33 cellular contexts compared by ENCODE assay signal in the genomic region with DNA sequence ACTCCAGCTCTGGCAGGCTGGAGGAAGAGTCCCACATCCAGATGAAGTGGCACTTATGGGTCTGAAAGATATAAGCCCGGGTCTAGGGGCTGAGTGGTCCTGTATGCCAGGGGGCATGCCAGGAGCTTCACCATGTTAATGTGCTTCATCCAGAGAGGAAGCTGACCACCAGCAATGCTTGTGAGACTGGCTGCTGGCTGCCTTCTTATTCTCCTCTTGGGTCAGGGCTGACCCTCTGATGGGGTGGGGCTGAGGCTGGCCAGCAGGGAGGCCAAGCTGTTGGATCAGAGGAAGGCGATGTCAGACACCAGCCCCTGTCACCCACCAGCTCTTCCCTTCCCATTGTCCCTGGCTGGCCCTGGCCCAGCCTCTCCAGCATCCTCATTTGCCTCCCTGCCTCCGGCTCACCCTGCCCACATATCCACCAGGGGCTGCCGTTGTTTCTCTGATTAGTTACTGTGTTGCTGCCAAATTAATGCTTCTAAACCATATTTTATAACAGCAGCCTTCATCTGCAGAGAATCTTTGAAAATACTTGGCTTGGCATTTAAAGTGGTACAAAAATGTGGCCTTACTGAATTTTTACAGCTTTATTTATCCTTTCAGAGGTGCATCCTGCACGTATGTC. TPM values are rescaled to one million over a fixed set of nuclear protein-coding genes. Genes with fewer than 3 reads are reported as not detected.
DNase-seq lines count a peak whose midpoint lies in the region; ATAC-seq, FAIRE-seq and TF ChIP-seq lines count a peak whose summit lies in the region.
"Had no signal": no experiment of that assay in that cellular context is flagged by ENCODE, and none has a peak within 500 bp of the region (broad histone marks: within the 10 kb centered on the region; RNA-seq: fewer than 3 reads in every experiment).

No MANE protein-coding gene starts in this region.

- no peaks in the 10 kb centered on the region; a peak in 1 of 4 replicates for H3K4me1 ChIP-seq in SK-N-SH (ENCODE audit: control insufficient read depth in 1 of 2, insufficient read depth in 2 of 2, low read depth in 1 of 2, low read length in 1 of 2)
- peaks cover 4 to 48% (median 35%) of the 10 kb centered on the region in 10 experiments; a peak in 16 of 20 replicates for H3K4me1 ChIP-seq in BLaER1 treated with 17β-estradiol and CSF1 and Interleukin-3, amounts not matched to agents 10 nM and 100 nM
- H3K4me1 ChIP-seq in OCI-LY3 (ENCODE audit: low read length): peaks cover 18% of the 10 kb centered on the region
- peaks cover 11% of the 10 kb centered on the region for H3K4me1 ChIP-seq in endodermal cell (ENCODE audit: control insufficient read depth, insufficient read depth, low read length)
- H3K4me1 ChIP-seq: upper lobe of left lung had no signal

- H3K9ac ChIP-seq in SK-N-SH (no peak overlapping the region), OCI-LY3 (ENCODE audit: low read length) (no peak overlapping the region), endodermal cell (ENCODE audit: extremely low read depth, low read length, poor library complexity, severe bottlenecking) (no peak overlapping the region)
- peak overlapping the region in 2 of 11 experiments; percentile 7 to 8; a peak in 4 of 22 replicates for H3K9ac ChIP-seq in BLaER1 treated with 17β-estradiol and CSF1 and Interleukin-3, amounts not matched to agents 10 nM and 100 nM

- FAIRE-seq in RCC 7860 (lab: Jason Lieb, UNC): no peak
- FAIRE-seq: G401.6, GM18507 had no signal

- H3K4me3 ChIP-seq in SK-N-SH (ENCODE audit: low read depth in 2 of 2, low read length in 1 of 2) (no peak overlapping the region), OCI-LY3 (ENCODE audit: low read length) (no peak overlapping the region), endodermal cell (ENCODE audit: low read length) (no peak overlapping the region)
- H3K4me3 ChIP-seq in BLaER1 treated with 17β-estradiol and CSF1 and Interleukin-3, amounts not matched to agents 10 nM and 100 nM: no peak overlapping the region
- H3K4me3 ChIP-seq: upper lobe of left lung had no signal

- H3K4me2 ChIP-seq in SK-N-SH (no peak overlapping the region), OCI-LY3 (ENCODE audit: low read length) (no peak overlapping the region)
- H3K4me2 ChIP-seq in BLaER1 treated with 17β-estradiol and CSF1 and Interleukin-3, amounts not matched to agents 10 nM and 100 nM: peak overlapping the region in 7 of 11 experiments; percentile 32 to 71 (median 63); a peak in 10 of 22 replicates

- 74% methylated on average over 5 of the region's 5 CpGs for WGBS in SK-N-SH (ENCODE audit: low lambda C conversion rate)
- 91 to 96% methylated on average over 5 of the region's 5 CpGs for WGBS in endodermal cell (ENCODE audit: insufficient coverage in 1 of 2, insufficient read length in 1 of 2), 2 experiments

- H3F3A ChIP-seq in SK-N-SH (replicated peaks; ENCODE audit: insufficient read depth): no peaks in the 10 kb centered on the region

- TF ChIP-seq CTCF in SK-N-SH (IDR thresholded peaks at IDR 0.05): no peak
- TF ChIP-seq CTCF in OCI-LY3 (IDR thresholded peaks at IDR 0.05; ENCODE audit: low read depth, low read length): peak; percentile 24
- TF ChIP-seq CTCF in endodermal cell (conservative IDR thresholded peaks at IDR 0.05): no peak

- H3K9me2 ChIP-seq in SK-N-SH: no peaks in the 10 kb centered on the region

- H2AFZ ChIP-seq in SK-N-SH (ENCODE audit: low read depth) (no peak overlapping the region), OCI-LY3 (ENCODE audit: low read depth, low read length) (no peak overlapping the region)

- H3K4me1 Mint-ChIP-seq in endodermal cell: peaks cover 9% of the 10 kb centered on the region

- CTCF ChIA-PET in SK-N-SH (lab: Yijun Ruan, JAX): interaction anchor here (0.7 to 2.4 kb wide), 5 partner anchors 8 to 847 kb away, joined by 3 to 20 read pairs (median 4); no protein-coding TSS in a partner anchor

- TF ChIP-seq RAD21 in SK-N-SH (IDR thresholded peaks at IDR 0.05; ENCODE audit: low read length): 0 out of 2 replicates have a peak, but pooled peaks have one; percentile 13

- H3K27ac Mint-ChIP-seq in endodermal cell: no peak overlapping the region
- H3K27ac Mint-ChIP-seq: HFFc6 had no signal

- peaks cover 5% of the 10 kb centered on the region for H3K9me3 ChIP-seq in SK-N-SH
- peaks cover 0 to 18% (median 15%) of the 10 kb centered on the region in 11 experiments; a peak in 19 of 22 replicates for H3K9me3 ChIP-seq in BLaER1 treated with 17β-estradiol and CSF1 and Interleukin-3, amounts not matched to agents 10 nM and 100 nM (replicated peaks in 1 of 11)
- H3K9me3 ChIP-seq in OCI-LY3 (ENCODE audit: insufficient read depth, low read length): no peaks in the 10 kb centered on the region
- H3K9me3 ChIP-seq in endodermal cell (ENCODE audit: control insufficient read depth, low read length): no peaks in the 10 kb centered on the region
- H3K9me3 ChIP-seq: upper lobe of left lung had no signal

- H3K27ac ChIP-seq in SK-N-SH (ENCODE audit: low read depth in 2 of 2, low read length in 1 of 2): no peak overlapping the region
- H3K27ac ChIP-seq in BLaER1 treated with 17β-estradiol and CSF1 and Interleukin-3, amounts not matched to agents 10 nM and 100 nM: peak overlapping the region in 9 of 11 experiments; percentile 9 to 66 (median 38); a peak in 14 of 22 replicates
- no peak overlapping the region for H3K27ac ChIP-seq in OCI-LY3 (ENCODE audit: low read length)
- no peak overlapping the region for H3K27ac ChIP-seq in endodermal cell (ENCODE audit: low read depth, low read length)
- H3K27ac ChIP-seq: upper lobe of left lung, WERI-Rb-1 had no signal

- no peak for DNase-seq in SK-N-SH
- DNase-seq in endodermal cell: peak; percentile 38
- DNase-seq in RCC 7860 (ENCODE audit: low spot score): no peak
- DNase-seq in SIG-M5 (lab: John Stamatoyannopoulos, UW): no peak
- DNase-seq: activated CD4-positive, alpha-beta T cell treated with anti-CD3 and anti-CD28 coated beads, Interleukin-2, amount 10 ng/mL, durations not matched to agents 24 days and 14 days; Calu3; caudate nucleus; cortex of kidney; DMS79; effector memory CD4-positive, alpha-beta T cell; GOT3; HFFc6; hippocampal formation; left colon; mammary epithelial cell; NCI-H1092; NCI-H187; NCI-H2171; stimulated activated CD4-positive, alpha-beta T cell treated with anti-CD3 and anti-CD28 coated beads, Interleukin-4, amount 100 ng/mL, for 24 hours; upper lobe of left lung; WERI-Rb-1 had no signal

- no peak for TF ChIP-seq EP300 in SK-N-SH (IDR thresholded peaks at IDR 0.05; ENCODE audit: borderline replicate concordance in 1 of 2, low read depth in 1 of 2, low read length in 1 of 2)

- H3K36me3 ChIP-seq in SK-N-SH (replicated peaks in 1 of 2; ENCODE audit: control insufficient read depth in 1 of 2, insufficient read depth in 2 of 2, low read length in 1 of 2) (no peaks in the 10 kb centered on the region), OCI-LY3 (replicated peaks; ENCODE audit: low read depth, low read length) (no peaks in the 10 kb centered on the region), endodermal cell (ENCODE audit: control insufficient read depth, insufficient read depth, low read length) (no peaks in the 10 kb centered on the region)
- no peaks in the 10 kb centered on the region for H3K36me3 ChIP-seq in BLaER1 treated with 17β-estradiol and CSF1 and Interleukin-3, amounts not matched to agents 10 nM and 100 nM
- H3K36me3 ChIP-seq: upper lobe of left lung, WERI-Rb-1 had no signal

- peaks cover 4% of the 10 kb centered on the region for H3K9me3 Mint-ChIP-seq in endodermal cell
- H3K9me3 Mint-ChIP-seq: IgD-negative memory B cell; natural killer cell treated with Interleukin-12 subunit alpha and Interleukin-12 subunit beta and Interleukin-15 and Interleukin-18, amount 100 ng/mL, for 72 hours had no signal

- H3K27me3 ChIP-seq in SK-N-SH (ENCODE audit: insufficient read depth) (no peaks in the 10 kb centered on the region), OCI-LY3 (ENCODE audit: low read depth, low read length) (peaks cover 6% of the 10 kb centered on the region; the same call in 1 of the 2 replicates), endodermal cell (ENCODE audit: control insufficient read depth, insufficient read depth, low read length, poor library complexity, severe bottlenecking) (no peaks in the 10 kb centered on the region)
- H3K27me3 ChIP-seq in BLaER1 treated with 17β-estradiol and CSF1 and Interleukin-3, amounts not matched to agents 10 nM and 100 nM: no peaks in the 10 kb centered on the region
- H3K27me3 ChIP-seq: upper lobe of left lung had no signal

- H3K27me3 Mint-ChIP-seq in endodermal cell (ENCODE audit: insufficient read depth): peaks cover 2% of the 10 kb centered on the region
- H3K27me3 Mint-ChIP-seq: IgD-negative memory B cell; natural killer cell treated with Interleukin-12 subunit alpha and Interleukin-12 subunit beta and Interleukin-15 and Interleukin-18, amount 100 ng/mL, for 72 hours had no signal

- H3K79me2 ChIP-seq in SK-N-SH (ENCODE audit: insufficient read depth): no peaks in the 10 kb centered on the region
- H3K79me2 ChIP-seq in OCI-LY3 (ENCODE audit: low read length): no peaks in the 10 kb centered on the region

- no peak for ATAC-seq in SK-N-SH treated with all-trans-retinoic acid at 6 μM for 48 hours
- no peak for ATAC-seq in HG03521 (IDR thresholded peaks at IDR 0.05; ENCODE audit: unreplicated experiment)
- ATAC-seq: left colon, Right ventricle myocardium inferior had no signal

- H4K20me1 ChIP-seq in SK-N-SH (ENCODE audit: insufficient read depth) (no peaks in the 10 kb centered on the region), OCI-LY3 (ENCODE audit: insufficient read depth, low read length) (no peaks in the 10 kb centered on the region)
- no peaks in the 10 kb centered on the region for H4K20me1 ChIP-seq in BLaER1 treated with 17β-estradiol and CSF1 and Interleukin-3, amounts not matched to agents 10 nM and 100 nM

- no peak overlapping the region for H3K4me3 Mint-ChIP-seq in endodermal cell
- H3K4me3 Mint-ChIP-seq: activated CD4-positive, alpha-beta T cell treated with anti-CD3 and anti-CD28 coated beads, Interleukin-2, amount 10 ng/mL, durations not matched to agents 24 days and 14 days; HFFc6; IgD-negative memory B cell; natural killer cell treated with Interleukin-12 subunit alpha and Interleukin-12 subunit beta and Interleukin-15 and Interleukin-18, amount 100 ng/mL, for 72 hours had no signal

- no peaks in the 10 kb centered on the region for H3K36me3 Mint-ChIP-seq in endodermal cell (ENCODE audit: low read depth)
- H3K36me3 Mint-ChIP-seq: IgD-negative memory B cell; natural killer cell treated with Interleukin-12 subunit alpha and Interleukin-12 subunit beta and Interleukin-15 and Interleukin-18, amount 100 ng/mL, for 72 hours had no signal

- POLR2A ChIA-PET in SK-N-SH (lab: Yijun Ruan, JAX): no interaction called here

RNA-seq across cellular contexts. Expression of gene PSTPIP1, which starts 20.4 kb away (rescaled TPM):
- 0.69 and 1.1 TPM in 2 replicates for polyA plus RNA-seq in SK-N-SH (2012; rRNA removed)
- 0.40 and 0.66 TPM in 2 replicates for polyA plus RNA-seq in SK-N-SH (2012; cell fraction: cytosol; rRNA removed)
- polyA plus RNA-seq in SK-N-SH (2012; cell fraction: nucleus; rRNA removed): 2.7 and 3.4 TPM in 2 replicates
- total RNA-seq in endodermal cell: 1 to 10 TPM in 1 of 2 donors, under 1 TPM in 1; 0.29 to 1.5 TPM
- polyA plus RNA-seq in endodermal cell (2013, experiment 1 of 2): 0.82 TPM
- 0.58 TPM for polyA plus RNA-seq in endodermal cell (2013, experiment 2 of 2)
- total RNA-seq: Calu3, epithelial cell of proximal tubule, NCI-H460, osteoblast had no signal

RNA-seq across cellular contexts. Expression of gene RCN2, which starts 43.0 kb away (rescaled TPM):
- polyA plus RNA-seq in SK-N-SH (2012; rRNA removed): 78.6 and 94.1 TPM in 2 replicates
- 117 and 171 TPM in 2 replicates for polyA plus RNA-seq in SK-N-SH (2012; cell fraction: cytosol; rRNA removed)
- polyA plus RNA-seq in SK-N-SH (2012; cell fraction: nucleus; rRNA removed): 40.1 and 45.9 TPM in 2 replicates
- total RNA-seq in endodermal cell: 100 to 1,000 TPM; 151 to 165 TPM
- 286 TPM for polyA plus RNA-seq in endodermal cell (2013, experiment 1 of 2)
- 283 TPM for polyA plus RNA-seq in endodermal cell (2013, experiment 2 of 2)

Comparison
In these comparisons a context has a peak if more than half of its experiments do, and no peak if none do; other contexts are left out.
1. H3K27ac ChIP-seq: peak in BLaER1 treated with 17β-estradiol and CSF1 and Interleukin-3, amounts not matched to agents 10 nM and 100 nM (9 of 11); none in SK-N-SH (0 of 2), OCI-LY3 (single experiment) and endodermal cell (single experiment).
2. H3K4me2 ChIP-seq: peak in BLaER1 treated with 17β-estradiol and CSF1 and Interleukin-3, amounts not matched to agents 10 nM and 100 nM (7 of 11); none in SK-N-SH (single experiment) and OCI-LY3 (single experiment).